1 cellular context compared by ENCODE assay signal in genomic region chr6:167341038-167341613, GRCh38.
TF ChIP-seq lines count a peak whose summit lies in the region.

No MANE protein-coding gene starts in this region.

TF ChIP-seq in HepG2, 621 proteins besides CTCF, POLR2A, EP300 and RAD21 (continued from another document and continues in another):
- TF ChIP-seq ZNF646 (CRISPR knock-in tag; IDR thresholded peaks at IDR 0.05) (no peak), POGZ (CRISPR knock-in tag; IDR thresholded peaks at IDR 0.05) (no peak), ZNF224 (CRISPR knock-in tag; IDR thresholded peaks at IDR 0.05) (no peak), MBD4 (IDR thresholded peaks at IDR 0.05; ENCODE audit: borderline replicate concordance, low read length) (no peak), HOXA3 (CRISPR knock-in tag; IDR thresholded peaks at IDR 0.05) (peak; percentile 34; the same call in 1 of the 2 replicates), ISL2 (CRISPR knock-in tag; IDR thresholded peaks at IDR 0.05) (no peak), DNMT1 (CRISPR knock-in tag; IDR thresholded peaks at IDR 0.05) (no peak), SIN3A (IDR thresholded peaks at IDR 0.05; ENCODE audit: borderline replicate concordance, low read depth, low read length) (no peak), ZNF749 (CRISPR knock-in tag; IDR thresholded peaks at IDR 0.05; ENCODE audit: borderline replicate concordance) (no peak), RFXANK (CRISPR knock-in tag; IDR thresholded peaks at IDR 0.05) (no peak), HMG20B (CRISPR knock-in tag; conservative IDR thresholded peaks at IDR 0.05) (no peak), PAWR (CRISPR knock-in tag; IDR thresholded peaks at IDR 0.05; ENCODE audit: borderline replicate concordance) (no peak), POLR2AphosphoS5 (IDR thresholded peaks at IDR 0.05; ENCODE audit: low read depth, low read length) (no peak), BORCS8-MEF2B (CRISPR knock-in tag; IDR thresholded peaks at IDR 0.05) (peak; percentile 44; the same call in 1 of the 2 replicates), NFE2L2 (IDR thresholded peaks at IDR 0.05; ENCODE audit: low read length) (no peak), SRY (CRISPR knock-in tag; IDR thresholded peaks at IDR 0.05) (0 out of 2 replicates have a peak, but pooled peaks have one; percentile 41), ZNF496 (CRISPR knock-in tag; IDR thresholded peaks at IDR 0.05; ENCODE audit: insufficient replicate concordance) (no peak), ZNF652 (CRISPR knock-in tag; IDR thresholded peaks at IDR 0.05; ENCODE audit: borderline replicate concordance, low read depth) (no peak), NBN (conservative IDR thresholded peaks at IDR 0.05) (no peak), ZNF800 (CRISPR knock-in tag; IDR thresholded peaks at IDR 0.05) (no peak), ATF7-NPFF (CRISPR knock-in tag; IDR thresholded peaks at IDR 0.05; ENCODE audit: low read depth) (no peak), ZNF816 (CRISPR knock-in tag; IDR thresholded peaks at IDR 0.05; ENCODE audit: borderline replicate concordance) (no peak), ZNF24 (IDR thresholded peaks at IDR 0.05) (no peak), ZKSCAN1 (IDR thresholded peaks at IDR 0.05; ENCODE audit: low read length) (no peak), ZNF329 (CRISPR knock-in tag; IDR thresholded peaks at IDR 0.05; ENCODE audit: low read depth) (no peak), ZNF333 (CRISPR knock-in tag; IDR thresholded peaks at IDR 0.05; ENCODE audit: borderline replicate concordance) (no peak), ZNF761 (CRISPR knock-in tag; conservative IDR thresholded peaks at IDR 0.05) (peak; percentile 71; the same call in 1 of the 2 replicates), ZNF121 (CRISPR knock-in tag; IDR thresholded peaks at IDR 0.05) (no peak), TRIM22 (IDR thresholded peaks at IDR 0.05) (no peak), ZNF276 (CRISPR knock-in tag; IDR thresholded peaks at IDR 0.05; ENCODE audit: low read depth) (0 out of 2 replicates have a peak, but pooled peaks have one; percentile 64), PLRG1 (conservative IDR thresholded peaks at IDR 0.05) (no peak), NFAT5 (CRISPR knock-in tag; IDR thresholded peaks at IDR 0.05) (no peak), ZNF383 (CRISPR knock-in tag; IDR thresholded peaks at IDR 0.05; ENCODE audit: borderline replicate concordance) (no peak), ZNF12 (CRISPR knock-in tag; IDR thresholded peaks at IDR 0.05) (no peak), SMARCE1 (IDR thresholded peaks at IDR 0.05; ENCODE audit: borderline replicate concordance) (no peak), SALL2 (CRISPR knock-in tag; IDR thresholded peaks at IDR 0.05) (no peak), ELF1 (CRISPR knock-in tag; IDR thresholded peaks at IDR 0.05) (no peak), ARID5B (CRISPR knock-in tag; IDR thresholded peaks at IDR 0.05) (no peak), ZBTB49 (CRISPR knock-in tag; IDR thresholded peaks at IDR 0.05; ENCODE audit: borderline replicate concordance) (no peak)
